ENCODE assay signal across 8 cellular contexts in the genomic region with DNA sequence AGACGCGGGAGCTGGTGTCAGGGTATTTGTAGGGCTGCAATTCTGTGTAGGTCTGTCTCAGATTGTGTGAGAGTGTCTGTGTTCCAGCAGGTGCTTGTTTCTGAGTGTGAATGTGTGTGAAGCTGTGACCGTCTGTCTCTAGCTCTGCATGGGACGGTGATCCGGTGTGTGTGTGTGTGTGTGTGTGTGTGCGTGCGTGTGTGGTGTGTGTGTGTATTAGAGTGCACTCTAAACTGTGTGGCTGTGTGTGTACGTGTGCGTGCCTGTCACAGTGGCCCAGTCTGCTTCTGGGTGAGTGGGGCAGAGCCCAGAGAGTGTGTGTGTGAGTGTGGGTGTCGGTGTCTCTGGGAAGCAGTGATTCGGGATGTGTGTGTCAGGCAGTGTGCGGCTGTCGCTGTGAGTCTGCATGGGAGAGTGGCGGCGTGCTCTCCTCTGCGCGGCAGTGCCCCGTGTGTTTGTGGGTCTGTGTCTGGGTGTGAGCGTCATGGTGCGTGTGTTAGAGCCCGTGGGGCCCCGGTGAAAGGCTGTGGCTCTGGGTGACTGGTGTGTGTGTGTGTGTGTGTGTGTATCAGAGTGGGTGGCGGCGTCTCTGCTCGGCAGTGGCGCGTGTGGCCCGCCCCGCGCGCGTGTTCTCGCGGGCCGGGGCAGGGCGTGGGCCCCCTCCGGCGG. TPM values are rescaled to one million over a fixed set of nuclear protein-coding genes. Genes with fewer than 3 reads are reported as not detected.
A peak's percentile ranks its signal among the peaks of the same experiment; 100 is the strongest.
DNase-seq lines count a peak whose midpoint lies in the region; ATAC-seq and TF ChIP-seq lines count a peak whose summit lies in the region.

No MANE protein-coding gene starts in this region.

- DNase-seq in NCI-H82 (lab: John Stamatoyannopoulos, UW), result peak; percentile 52
- DNase-seq in NCI-H82 treated with DMSO at 0.1 percent for 48 hours (lab: John Stamatoyannopoulos, UW; ENCODE audit: unreplicated experiment), result no peak
- no peak for DNase-seq in astrocyte of the spinal cord (ENCODE audit: low read depth, low spot score)
- no peak for DNase-seq in left lobe of liver (ENCODE audit: low spot score)
- no peak for DNase-seq in stimulated activated effector memory CD8-positive, alpha-beta T cell treated with anti-CD3 and anti-CD28 coated beads, Interleukin-12 subunit alpha, Interleukin-12 subunit beta, amount 100 ng/mL, for 72 hours (ENCODE audit: low spot score in 2 of 2)
- no peak for DNase-seq in NK-92 treated with Interleukin-12 subunit alpha and Interleukin-12 subunit beta, amount 100 ng/mL, for 24 hours (lab: John Stamatoyannopoulos, UW)
- no peak for DNase-seq in islet precursor cell

- in situ Hi-C loops in astrocyte of the spinal cord (cut with HindIII; ENCODE audit: low sequenced_read_pairs), result no loop called here

- no peak for TF ChIP-seq CTCF in astrocyte of the spinal cord (IDR thresholded peaks at IDR 0.05; ENCODE audit: low read depth, low read length)

- ATAC-seq in left lobe of liver (peak; percentile 24), GM21786 (IDR thresholded peaks at IDR 0.05; ENCODE audit: unreplicated experiment) (no peak)
- ATAC-seq in stimulated activated effector memory CD8-positive, alpha-beta T cell treated with anti-CD3 and anti-CD28 coated beads, Interleukin-12 subunit alpha, Interleukin-12 subunit beta, amount 100 ng/mL, for 72 hours, result peak; percentile 4

- H3K9me3 Mint-ChIP-seq in stimulated activated effector memory CD8-positive, alpha-beta T cell treated with anti-CD3 and anti-CD28 coated beads, Interleukin-12 subunit alpha, Interleukin-12 subunit beta, amount 100 ng/mL, for 72 hours, result no peaks in the 10 kb centered on the region

- H3K36me3 Mint-ChIP-seq in stimulated activated effector memory CD8-positive, alpha-beta T cell treated with anti-CD3 and anti-CD28 coated beads, Interleukin-12 subunit alpha, Interleukin-12 subunit beta, amount 100 ng/mL, for 72 hours, result no peaks in the 10 kb centered on the region

- peak overlapping the region; percentile 21 for H3K27ac Mint-ChIP-seq in stimulated activated effector memory CD8-positive, alpha-beta T cell treated with anti-CD3 and anti-CD28 coated beads, Interleukin-12 subunit alpha, Interleukin-12 subunit beta, amount 100 ng/mL, for 72 hours

- H3K4me1 Mint-ChIP-seq in stimulated activated effector memory CD8-positive, alpha-beta T cell treated with anti-CD3 and anti-CD28 coated beads, Interleukin-12 subunit alpha, Interleukin-12 subunit beta, amount 100 ng/mL, for 72 hours, result peaks cover 14% of the 10 kb centered on the region

- H3K4me3 ChIP-seq in astrocyte of the spinal cord (ENCODE audit: low read depth, low read length), result peak overlapping the region; percentile 1

- peak overlapping the region; percentile 66 for H3K4me3 Mint-ChIP-seq in stimulated activated effector memory CD8-positive, alpha-beta T cell treated with anti-CD3 and anti-CD28 coated beads, Interleukin-12 subunit alpha, Interleukin-12 subunit beta, amount 100 ng/mL, for 72 hours

RNA-seq across cellular contexts. Expression of gene WSCD1, which starts 0.4 kb away (rescaled TPM):
- total RNA-seq in left lobe of liver, result 2.9 TPM
